Comparison of ENCODE assay signal across 8 cellular contexts in the genomic region with DNA sequence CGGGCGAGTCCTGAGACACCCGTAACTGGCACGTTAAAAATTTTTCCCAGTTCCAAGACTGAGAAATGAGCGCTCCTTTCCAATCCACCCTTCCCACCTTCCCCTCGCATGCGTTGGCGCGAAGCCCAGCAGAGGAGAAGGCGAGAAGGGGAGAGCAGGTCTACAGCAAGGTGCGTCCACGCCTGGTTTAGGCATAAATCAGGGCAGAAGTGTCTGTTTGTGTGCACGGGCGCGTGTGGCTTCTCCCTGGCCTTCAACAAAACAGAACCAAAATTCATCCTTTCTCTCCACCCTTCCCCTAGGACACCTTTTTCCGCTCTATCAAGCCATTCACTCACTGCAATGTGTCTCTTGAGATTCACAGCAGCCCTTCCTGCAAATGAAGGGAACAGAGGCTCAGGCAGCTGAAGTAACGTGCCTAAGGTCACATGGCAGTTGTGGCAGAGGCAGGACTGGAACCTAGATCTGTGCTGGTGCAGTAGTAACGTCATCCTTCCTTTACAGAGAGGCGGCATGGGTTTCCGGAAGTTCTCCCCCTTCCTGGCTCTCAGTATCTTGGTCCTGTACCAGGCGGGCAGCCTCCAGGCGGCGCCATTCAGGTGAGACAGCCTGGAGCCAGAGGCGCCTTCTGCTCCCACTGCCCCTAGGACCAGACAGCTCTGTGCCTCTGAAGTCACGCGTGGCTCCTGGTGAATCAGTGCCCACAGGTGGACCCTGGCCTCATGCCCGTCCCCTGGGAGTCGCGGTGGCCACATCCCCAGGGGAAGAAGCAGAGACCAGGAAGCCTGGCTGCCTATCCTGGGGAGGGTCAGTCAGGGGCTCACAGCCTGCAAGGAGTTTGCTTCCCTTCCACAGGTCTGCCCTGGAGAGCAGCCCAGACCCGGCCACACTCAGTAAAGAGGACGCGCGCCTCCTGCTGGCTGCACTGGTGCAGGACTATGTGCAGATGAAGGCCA. TPM values are rescaled to one million over a fixed set of nuclear protein-coding genes. Genes with fewer than 3 reads are reported as not detected.
DNase-seq lines count a peak whose midpoint lies in the region; ATAC-seq and TF ChIP-seq lines count a peak whose summit lies in the region.

No MANE protein-coding gene starts in this region.

- DNase-seq in GM03348 (ENCODE audit: low spot score) (peak; percentile 65), HCT116 (ENCODE audit: low read depth, low spot score) (peak; percentile 83), MM.1S (peak; percentile 79), SK-N-DZ (ENCODE audit: low spot score) (peak; percentile 67), Right ventricle myocardium inferior (ENCODE audit: missing footprints) (peak; percentile 92), transverse colon (peak; percentile 86)
- DNase-seq in activated naive CD4-positive, alpha-beta T cell treated with Interleukin-2 at 50 U/mL for 16 hours: peak; percentile 88

- peak overlapping the region; percentile 56 for H3K27ac ChIP-seq in HCT116 (ENCODE audit: low read depth, low read length)
- peak overlapping the region; percentile 26; the same call in 1 of the 2 replicates for H3K27ac ChIP-seq in MM.1S (ENCODE audit: low read length)
- H3K27ac ChIP-seq in parathyroid adenoma: no peak overlapping the region
- H3K27ac ChIP-seq in transverse colon: no peak overlapping the region

- H4K20me1 ChIP-seq in HCT116 (ENCODE audit: insufficient read depth): no peaks in the 10 kb centered on the region
- no peaks in the 10 kb centered on the region for H4K20me1 ChIP-seq in MM.1S (ENCODE audit: insufficient read depth, low read length)

- no peak overlapping the region for H3K9ac ChIP-seq in HCT116 (ENCODE audit: low read length)
- peak overlapping the region; percentile 20; the same call in 1 of the 2 replicates for H3K9ac ChIP-seq in MM.1S (ENCODE audit: low read length)
- H3K9ac ChIP-seq in parathyroid adenoma: no peak overlapping the region

- intact Hi-C loops in HCT116 (cut with micrococcal nuclease): loop anchor here (1.0 kb wide), 5 partner anchors 35 to 284 kb away; no protein-coding TSS in a partner anchor
- intact Hi-C loops in Right ventricle myocardium inferior (cut with DNase I): loop anchor here (2.0 kb wide), 1 partner anchor 166 kb away; no protein-coding TSS in a partner anchor
- intact Hi-C loops in transverse colon (cut with DNase I; ENCODE audit: low total_unique reads): loop anchor here (5.0 kb wide), 1 partner anchor 167 kb away; no protein-coding TSS in a partner anchor

- TF ChIP-seq POLR2A in HCT116 (IDR thresholded peaks at IDR 0.05; ENCODE audit: borderline replicate concordance, extremely low read depth, insufficient read depth, insufficient read length) (no peak), transverse colon (IDR thresholded peaks at IDR 0.05) (no peak)

- CTCF ChIA-PET in HCT116 (lab: Charles Lee): interaction anchor here (0.6 to 6.1 kb wide), 22 partner anchors 10 to 284 kb away, joined by 3 to 122 read pairs (median 6); a partner anchor contains a TSS

- RAD21 ChIA-PET in HCT116 (lab: Charles Lee; ENCODE audit: low non-redundant PET in 1 of 2, low total read pairs in 2 of 2, uncharacterized antibody in 2 of 2, unreplicated experiment in 2 of 2): interaction anchor here (0.7 to 2.3 kb wide), 11 partner anchors 34 to 284 kb away, joined by 3 to 18 read pairs (median 5); no protein-coding TSS in a partner anchor

- H3K4me3 ChIP-seq in HCT116 (replicated peaks in 1 of 2; ENCODE audit: low read depth in 1 of 2, low read length in 2 of 2) (peak overlapping the region; percentile 7 to 21; a peak in 2 of 4 replicates), MM.1S (ENCODE audit: low read length) (peak overlapping the region; percentile 52), parathyroid adenoma (ENCODE audit: low read depth, low read length) (no peak overlapping the region), transverse colon (peak overlapping the region in 3 of 4 donors; percentile 8 to 34 (median 19))

- H3K27me3 ChIP-seq in HCT116 (ENCODE audit: insufficient read depth, low read length): no peaks in the 10 kb centered on the region
- no peaks in the 10 kb centered on the region for H3K27me3 ChIP-seq in MM.1S (replicated peaks; ENCODE audit: insufficient read depth, low read length)
- H3K27me3 ChIP-seq in parathyroid adenoma (ENCODE audit: control insufficient read depth, insufficient read depth, low read length): no peaks in the 10 kb centered on the region
- H3K27me3 ChIP-seq in transverse colon: peaks cover 44% of the 10 kb centered on the region

- H3K9me2 ChIP-seq in HCT116 (ENCODE audit: insufficient read depth): no peaks in the 10 kb centered on the region
- no peaks in the 10 kb centered on the region for H3K9me2 ChIP-seq in MM.1S (replicated peaks; ENCODE audit: insufficient read depth, low read length)

- no peaks in the 10 kb centered on the region for H3K36me3 ChIP-seq in HCT116 (ENCODE audit: control insufficient read depth in 1 of 2, insufficient read depth in 2 of 2, low read length in 2 of 2)
- no peaks in the 10 kb centered on the region for H3K36me3 ChIP-seq in MM.1S (replicated peaks; ENCODE audit: insufficient read depth, low read length)
- H3K36me3 ChIP-seq in parathyroid adenoma (ENCODE audit: control insufficient read depth, insufficient read depth, low read length): no peaks in the 10 kb centered on the region
- H3K36me3 ChIP-seq in transverse colon: no peaks in the 10 kb centered on the region

- no peak for TF ChIP-seq EP300 in transverse colon (IDR thresholded peaks at IDR 0.05; ENCODE audit: low read depth)

- peak overlapping the region; percentile 78 for H2AFZ ChIP-seq in HCT116 (ENCODE audit: low read depth, low read length, poor library complexity, severe bottlenecking)
- H2AFZ ChIP-seq in MM.1S (ENCODE audit: low read length): peak overlapping the region; percentile 64
- peak overlapping the region; percentile 50 for H2AFZ ChIP-seq in parathyroid adenoma

- H3K4me2 ChIP-seq in HCT116 (ENCODE audit: low read length) (peak overlapping the region; percentile 69), MM.1S (ENCODE audit: low read depth, low read length) (peak overlapping the region; percentile 71), parathyroid adenoma (ENCODE audit: low read length) (peak overlapping the region; percentile 58)

- H3F3A ChIP-seq in MM.1S (ENCODE audit: insufficient read depth, low read length): no peaks in the 10 kb centered on the region

- in situ Hi-C loops in transverse colon (cut with MboI; ENCODE audit: low pct_ligation_motif_present in 1 of 4, low pct_unique_long_range_greater_than_20kb in 1 of 4, low sequenced_read_pairs in 3 of 4): loop anchor here in 3 of 4 donors (10.0 to 25.0 kb wide), 2 partner anchors 160 to 162 kb away; no protein-coding TSS in a partner anchor

- H3K9me3 ChIP-seq in HCT116 (ENCODE audit: control insufficient read depth in 1 of 2, insufficient read depth in 1 of 2, low read depth in 1 of 2, low read length in 2 of 2): no peaks in the 10 kb centered on the region
- no peaks in the 10 kb centered on the region for H3K9me3 ChIP-seq in MM.1S (replicated peaks; ENCODE audit: insufficient read depth, low read length)
- H3K9me3 ChIP-seq in parathyroid adenoma (ENCODE audit: control insufficient read depth, low read length): no peaks in the 10 kb centered on the region
- no peaks in the 10 kb centered on the region for H3K9me3 ChIP-seq in transverse colon

- ATAC-seq in HCT116 (peak; percentile 95), Right ventricle myocardium inferior (peak; percentile 85)

- TF ChIP-seq CTCF in HCT116 (IDR thresholded peaks at IDR 0.05 in 2 of 3, conservative IDR thresholded peaks at IDR 0.05 in 1 of 3; ENCODE audit: borderline replicate concordance in 1 of 3, insufficient read depth in 1 of 3, low read depth in 2 of 3, low read length in 2 of 3) (peak; percentile 82 to 95 (median 85)), MM.1S (IDR thresholded peaks at IDR 0.05; ENCODE audit: low read length) (peak; percentile 77), parathyroid adenoma (IDR thresholded peaks at IDR 0.05) (peak; percentile 72), transverse colon (IDR thresholded peaks at IDR 0.05) (peak; percentile 60 to 78 (median 77))

- no TSS peak for BruUV-seq in HCT116 (replicated peaks; lab: Mats Ljungman, UMichigan)

- H3K4me1 ChIP-seq in HCT116 (ENCODE audit: control insufficient read depth in 1 of 2, insufficient read depth in 2 of 2, low read length in 2 of 2) (peaks cover 7 to 11% of the 10 kb centered on the region in 2 experiments; a peak in 2 of 4 replicates), MM.1S (ENCODE audit: low read length) (peaks cover 6% of the 10 kb centered on the region; the same call in 1 of the 2 replicates), parathyroid adenoma (peaks cover 4% of the 10 kb centered on the region), transverse colon (peaks cover 18 to 21% (median 19%) of the 10 kb centered on the region in 4 donors)

- POLR2A ChIA-PET in HCT116 (lab: Charles Lee): interaction anchor here (1.3 kb wide), 1 partner anchor 183 kb away, joined by 3 read pairs; a partner anchor contains a TSS

- 5 to 8% methylated on average over 10 to 33 of the region's 33 CpGs for WGBS in transverse colon (ENCODE audit: low coverage in 1 of 2), 2 donors

- H3K79me2 ChIP-seq in HCT116 (ENCODE audit: insufficient read depth, low read length) (no peaks in the 10 kb centered on the region), MM.1S (ENCODE audit: low read length) (no peaks in the 10 kb centered on the region), parathyroid adenoma (no peaks in the 10 kb centered on the region)

- peak; percentile 92 for TF ChIP-seq RAD21 in HCT116 (IDR thresholded peaks at IDR 0.05; ENCODE audit: low read depth)

RNA-seq across cellular contexts. Expression of a gene that starts 1.1 kb away (rescaled TPM):
- 0.22 TPM for total RNA-seq in HCT116 (2021; ENCODE audit: unreplicated experiment)
- 0.56 and 0.85 TPM in 2 replicates for polyA plus RNA-seq in HCT116 (2012)
- polyA plus RNA-seq in SK-N-DZ (2014; cell fraction: cytosol; rRNA removed): 0.86 and 1.0 TPM in 2 replicates
- polyA plus RNA-seq in SK-N-DZ (2014; cell fraction: nucleus; rRNA removed): 0.45 TPM in 1 of 2 replicates, not detected in the other
- total RNA-seq in Right ventricle myocardium inferior: not detected
- total RNA-seq in transverse colon: under 1 TPM in 3 of 4 donors, not detected in 1; 0.60 to 0.75 (median 0.64) TPM

RNA-seq across cellular contexts. Expression of a gene that starts 40.2 kb away (rescaled TPM):
- total RNA-seq in HCT116 (2021; ENCODE audit: unreplicated experiment) (0.17 TPM), Right ventricle myocardium inferior (0.51 TPM), transverse colon (1 to 10 TPM in 3 of 4 donors, under 1 TPM in 1; 0.60 to 1.9 (median 1.3) TPM)
- polyA plus RNA-seq in HCT116 (2012): 0.92 and 0.95 TPM in 2 replicates
- polyA plus RNA-seq in SK-N-DZ (2014; cell fraction: cytosol; rRNA removed): not detected in 2 replicates
- polyA plus RNA-seq in SK-N-DZ (2014; cell fraction: nucleus; rRNA removed): not detected in 2 replicates

Comparison
In these comparisons a context has a peak if more than half of its experiments do, and no peak if none do; other contexts are left out.
1. H3K27ac ChIP-seq: peak in HCT116 (single experiment) and MM.1S (single experiment); none in parathyroid adenoma (single experiment) and transverse colon (0 of 4).
2. Peak in every context shown above with its lines, with median percentiles within 50 percentile points of each other: DNase-seq, H2AFZ ChIP-seq, H3K4me2 ChIP-seq and CTCF ChIP-seq.